28 cellular contexts compared by ENCODE assay signal in genomic region chr15:44128443-44128842, GRCh38.
"Had no signal": no experiment of that assay in that cellular context is flagged by ENCODE, and none has a peak within 500 bp of the region (broad histone marks: within the 10 kb centered on the region; RNA-seq: fewer than 3 reads in every experiment).

No MANE protein-coding gene starts in this region.

- H3K9me3 Mint-ChIP-seq: stimulated activated effector memory CD8-positive, alpha-beta T cell treated with anti-CD3 and anti-CD28 coated beads, Interleukin-12 subunit alpha, Interleukin-12 subunit beta, amount 100 ng/mL, for 72 hours; stimulated activated memory B cell treated with anti-CD40 and anti-IgM and Interleukin-4, amounts not matched to agents 10 μg/mL and 1 μg/mL and 100 μg/mL, for 72 hours; stimulated activated naive B cell treated with anti-CD40 and anti-IgM and Interleukin-4, amounts not matched to agents 10 μg/mL and 1 μg/mL and 100 μg/mL, for 72 hours; stimulated activated naive CD8-positive, alpha-beta T cell treated with anti-CD3 and anti-CD28 coated beads, Interleukin-15, amount 100 ng/mL, for 72 hours; type B pancreatic cell had no signal

- H3K4me1 ChIP-seq: stomach, suprapubic skin, testis, thyroid gland, tibial artery, tibial nerve, transverse colon, upper lobe of left lung, upper lobe of right lung, uterus, vagina had no signal

- H3K9me3 ChIP-seq: stomach, suprapubic skin, testis, thoracic aorta, thyroid gland, tibial artery, tibial nerve, transverse colon, upper lobe of left lung, upper lobe of right lung, uterus, vagina had no signal

- DNase-seq: stimulated activated CD4-positive, alpha-beta T cell treated with anti-CD3 and anti-CD28 coated beads, Interleukin-2, amount 100 ng/mL, for 24 hours; stimulated activated CD4-positive, alpha-beta T cell treated with anti-CD3 and anti-CD28 coated beads, Interleukin-2, amount 100 ng/mL, for 48 hours; stimulated activated CD4-positive, alpha-beta T cell treated with anti-CD3 and anti-CD28 coated beads, Interleukin-4, amount 100 ng/mL, for 1 hour; stimulated activated CD4-positive, alpha-beta T cell treated with anti-CD3 and anti-CD28 coated beads, Interleukin-4, amount 100 ng/mL, for 24 hours; stimulated activated CD4-positive, alpha-beta T cell treated with anti-CD3 and anti-CD28 coated beads, Interleukin-4, amount 100 ng/mL, for 4 hours; stimulated activated CD8-positive, alpha-beta memory T cell treated with anti-CD3 and anti-CD28 coated beads, Interleukin-4, amount 100 ng/mL, for 48 hours; stimulated activated naive B cell treated with anti-CD40 and anti-IgM and Interleukin-4, amounts not matched to agents 10 μg/mL and 1 μg/mL and 100 μg/mL, for 72 hours; stimulated activated naive CD4-positive, alpha-beta T cell; stimulated activated naive CD4-positive, alpha-beta T cell treated with Interleukin-2 at 50 U/mL for 16 hours; stimulated activated naive CD8-positive, alpha-beta T cell treated with anti-CD3 and anti-CD28 coated beads, Interleukin-15, amount 100 ng/mL, for 72 hours; stomach; substantia nigra; testis; thyroid gland; tibial artery; transverse colon; trophoblast cell; upper lobe of left lung; upper lobe of right lung; uterus had no signal

- FAIRE-seq: urothelium cell line had no signal

- H3K4me3 Mint-ChIP-seq: stimulated activated effector memory CD8-positive, alpha-beta T cell treated with anti-CD3 and anti-CD28 coated beads, Interleukin-12 subunit alpha, Interleukin-12 subunit beta, amount 100 ng/mL, for 72 hours; stimulated activated memory B cell treated with anti-CD40 and anti-IgM and Interleukin-4, amounts not matched to agents 10 μg/mL and 1 μg/mL and 100 μg/mL, for 72 hours; stimulated activated naive B cell treated with anti-CD40 and anti-IgM and Interleukin-4, amounts not matched to agents 10 μg/mL and 1 μg/mL and 100 μg/mL, for 72 hours; stimulated activated naive CD8-positive, alpha-beta T cell treated with anti-CD3 and anti-CD28 coated beads, Interleukin-15, amount 100 ng/mL, for 72 hours; type B pancreatic cell had no signal

- H3K36me3 ChIP-seq: stomach, suprapubic skin, thoracic aorta, thyroid gland, tibial artery, tibial nerve, transverse colon, upper lobe of left lung, upper lobe of right lung, uterus, vagina had no signal

- ATAC-seq: stimulated activated effector memory CD8-positive, alpha-beta T cell treated with anti-CD3 and anti-CD28 coated beads, Interleukin-12 subunit alpha, Interleukin-12 subunit beta, amount 100 ng/mL, for 72 hours; stimulated activated memory B cell treated with anti-CD40 and anti-IgM and Interleukin-4, amounts not matched to agents 10 μg/mL and 1 μg/mL and 100 μg/mL, for 72 hours; stimulated activated naive B cell treated with anti-CD40 and anti-IgM and Interleukin-4, amounts not matched to agents 10 μg/mL and 1 μg/mL and 100 μg/mL, for 72 hours; stimulated activated naive CD8-positive, alpha-beta T cell treated with anti-CD3 and anti-CD28 coated beads, Interleukin-15, amount 100 ng/mL, for 72 hours; upper lobe of right lung had no signal

- H3K4me1 Mint-ChIP-seq: stimulated activated effector memory CD8-positive, alpha-beta T cell treated with anti-CD3 and anti-CD28 coated beads, Interleukin-12 subunit alpha, Interleukin-12 subunit beta, amount 100 ng/mL, for 72 hours; stimulated activated memory B cell treated with anti-CD40 and anti-IgM and Interleukin-4, amounts not matched to agents 10 μg/mL and 1 μg/mL and 100 μg/mL, for 72 hours; stimulated activated naive B cell treated with anti-CD40 and anti-IgM and Interleukin-4, amounts not matched to agents 10 μg/mL and 1 μg/mL and 100 μg/mL, for 72 hours; stimulated activated naive CD8-positive, alpha-beta T cell treated with anti-CD3 and anti-CD28 coated beads, Interleukin-15, amount 100 ng/mL, for 72 hours had no signal

- H3K27ac ChIP-seq: stomach, suprapubic skin, testis, thoracic aorta, thyroid gland, tibial artery, tibial nerve, transverse colon, upper lobe of left lung, upper lobe of right lung, uterus, vagina had no signal

- H3K27ac Mint-ChIP-seq: stimulated activated effector memory CD8-positive, alpha-beta T cell treated with anti-CD3 and anti-CD28 coated beads, Interleukin-12 subunit alpha, Interleukin-12 subunit beta, amount 100 ng/mL, for 72 hours; stimulated activated memory B cell treated with anti-CD40 and anti-IgM and Interleukin-4, amounts not matched to agents 10 μg/mL and 1 μg/mL and 100 μg/mL, for 72 hours; stimulated activated naive B cell treated with anti-CD40 and anti-IgM and Interleukin-4, amounts not matched to agents 10 μg/mL and 1 μg/mL and 100 μg/mL, for 72 hours; stimulated activated naive CD8-positive, alpha-beta T cell treated with anti-CD3 and anti-CD28 coated beads, Interleukin-15, amount 100 ng/mL, for 72 hours; type B pancreatic cell had no signal

- H3K4me3 ChIP-seq: stomach, suprapubic skin, testis, thoracic aorta, thyroid gland, tibial artery, tibial nerve, transverse colon, upper lobe of left lung, upper lobe of right lung, uterus, vagina had no signal

- H3K27me3 ChIP-seq: stomach, suprapubic skin, testis, thyroid gland, tibial artery, tibial nerve, transverse colon, upper lobe of left lung, upper lobe of right lung, uterus, vagina had no signal

- H3K36me3 Mint-ChIP-seq: stimulated activated effector memory CD8-positive, alpha-beta T cell treated with anti-CD3 and anti-CD28 coated beads, Interleukin-12 subunit alpha, Interleukin-12 subunit beta, amount 100 ng/mL, for 72 hours; stimulated activated memory B cell treated with anti-CD40 and anti-IgM and Interleukin-4, amounts not matched to agents 10 μg/mL and 1 μg/mL and 100 μg/mL, for 72 hours; stimulated activated naive B cell treated with anti-CD40 and anti-IgM and Interleukin-4, amounts not matched to agents 10 μg/mL and 1 μg/mL and 100 μg/mL, for 72 hours; type B pancreatic cell had no signal
